Comparison of ENCODE assay signal across 1 cellular context in genomic region chr15:22775595-22776376, GRCh38.
TF ChIP-seq lines count a peak whose summit lies in the region.
"Not testable (repeated sequence)": the region's sequence is repeated elsewhere in the genome, so short reads cannot be mapped to it uniquely, and the experiment has no call there.

No MANE protein-coding gene starts in this region.

TF ChIP-seq in K562, 482 proteins besides CTCF, POLR2A, EP300 and RAD21 (continued from another document):
- TF ChIP-seq JUND (IDR thresholded peaks at IDR 0.05; ENCODE audit: borderline replicate concordance, low read depth, low read length) (0 out of 2 replicates have a peak, but pooled peaks have one; percentile 40), JUND (tag; IDR thresholded peaks at IDR 0.05; ENCODE audit: borderline replicate concordance, low read depth, low read length) (peak; percentile 32; the same call in 1 of the 3 replicates), POLR2AphosphoS5 (IDR thresholded peaks at IDR 0.05; ENCODE audit: control insufficient read depth, insufficient read depth, low read depth, low read length) (peak; percentile 54), E2F6 (IDR thresholded peaks at IDR 0.05; ENCODE audit: borderline replicate concordance in 1 of 2, extremely low read depth in 1 of 2, insufficient read depth in 1 of 2, insufficient read length in 1 of 2, low read depth in 1 of 2, low read length in 1 of 2, poor library complexity in 1 of 2, severe bottlenecking in 1 of 2) (peak in 1 of 2 experiments; percentile 58), TCF7 (IDR thresholded peaks at IDR 0.05; ENCODE audit: borderline replicate concordance) (peak; percentile 74; the same call in 1 of the 2 replicates), CREB1 (IDR thresholded peaks at IDR 0.05) (peak; percentile 85), TBP (optimal IDR thresholded peaks at IDR 0.05; ENCODE audit: low read depth, low read length) (peak; percentile 36)
- TF ChIP-seq CREB1 (CRISPR knock-in tag; IDR thresholded peaks at IDR 0.05) = not testable (repeated sequence)
